ENCODE assay signal across 7 cellular contexts in genomic region chr9:97168174-97168573, GRCh38.
DNase-seq lines count a peak whose midpoint lies in the region; ATAC-seq, FAIRE-seq and TF ChIP-seq lines count a peak whose summit lies in the region.
"Not testable (repeated sequence)": the region's sequence is repeated elsewhere in the genome, so short reads cannot be mapped to it uniquely, and the experiment has no call there.

No MANE protein-coding gene starts in this region.

- not testable (repeated sequence) for H2AK5ac ChIP-seq in H1 (ENCODE audit: low read depth, low read length); neuronal stem cell (ENCODE audit: low read depth, low read length)

- not testable (repeated sequence) for TF ChIP-seq RAD21 in H1 (IDR thresholded peaks at IDR 0.05 in 1 of 2, conservative IDR thresholded peaks at IDR 0.05 in 1 of 2; ENCODE audit: low read depth in 2 of 2, low read length in 2 of 2)

- not testable (repeated sequence) for H2BK120ac ChIP-seq in H1 (replicated peaks; ENCODE audit: low read depth, low read length); neuronal stem cell (ENCODE audit: low read depth, low read length)

- H3K36me3 ChIP-seq in WERI-Rb-1; neuronal stem cell (replicated peaks in 1 of 2; ENCODE audit: control insufficient read depth in 2 of 2, insufficient read depth in 2 of 2, low read length in 2 of 2): not testable (repeated sequence)
- peaks cover 2 to 58% (median 16%) of the 10 kb centered on the region in 4 experiments; a peak in 7 of 8 replicates for H3K36me3 ChIP-seq in H1 (ENCODE audit: control insufficient read depth in 2 of 4, insufficient read depth in 4 of 4, low read length in 3 of 4)

- in situ Hi-C loops in KBM-7 (cut with MboI; ENCODE audit: low pct_unique_long_range_greater_than_20kb, low sequenced_read_pairs) = not testable (repeated sequence)

- POLR2A ChIA-PET in H1 (lab: Charles Lee; ENCODE audit: partially characterized antibody) = not testable (repeated sequence)

- H3K9ac ChIP-seq in H1 (replicated peaks in 1 of 4; ENCODE audit: extremely low read depth in 1 of 4, low read depth in 3 of 4, low read length in 3 of 4); neuronal stem cell (ENCODE audit: low read depth, low read length, poor library complexity): not testable (repeated sequence)

- H3K27me3 ChIP-seq in WERI-Rb-1 (ENCODE audit: insufficient read depth, low read depth, severe bottlenecking); H1 (replicated peaks in 1 of 4; ENCODE audit: control insufficient read depth in 3 of 4, extremely low read depth in 1 of 4, insufficient read depth in 3 of 4, low read length in 3 of 4); foreskin keratinocyte; neuronal stem cell (ENCODE audit: control insufficient read depth in 3 of 3, insufficient read depth in 3 of 3, low read depth in 1 of 3, low read length in 3 of 3): not testable (repeated sequence)

- not testable (repeated sequence) for H3K23me2 ChIP-seq in H1 (ENCODE audit: low read depth, low read length)

- TF ChIP-seq EP300 in H1 (IDR thresholded peaks at IDR 0.05; ENCODE audit: borderline replicate concordance in 1 of 2, low read depth in 2 of 2, low read length in 2 of 2) = not testable (repeated sequence)

- H3K79me1 ChIP-seq in H1 (ENCODE audit: low read depth, low read length); neuronal stem cell (ENCODE audit: low read depth, low read length): not testable (repeated sequence)

- not testable (repeated sequence) for H3K4ac ChIP-seq in H1 (replicated peaks; ENCODE audit: insufficient read length, low read depth, low read length); neuronal stem cell (ENCODE audit: low read length)

- H4K20me1 ChIP-seq in H1 (replicated peaks in 1 of 2; ENCODE audit: control insufficient read depth in 1 of 2, insufficient read depth in 2 of 2, low read length in 2 of 2) = not testable (repeated sequence)

- not testable (repeated sequence) for H3K4me3 ChIP-seq in GM12865 (ENCODE audit: low read depth, low read length); WERI-Rb-1 (ENCODE audit: low read depth, low read length); H1 (ENCODE audit: extremely low read depth in 1 of 4, insufficient read depth in 2 of 4, low read depth in 3 of 4, low read length in 4 of 4); neuronal stem cell (ENCODE audit: low read length in 2 of 2)

- H2BK20ac ChIP-seq in H1 (ENCODE audit: low read length) = not testable (repeated sequence)

- not testable (repeated sequence) for H4K91ac ChIP-seq in H1 (replicated peaks; ENCODE audit: insufficient read length, low read length); neuronal stem cell (ENCODE audit: low read depth, low read length, poor library complexity)

- H4K8ac ChIP-seq in H1 (ENCODE audit: extremely low read depth, insufficient read depth, low read length); neuronal stem cell (ENCODE audit: low read depth, low read length): not testable (repeated sequence)

- FAIRE-seq in H1 (lab: Jason Lieb, UNC) = not testable (repeated sequence)

- peak in 1 of 2 experiments; percentile 39; a peak in 1 of 3 replicates for TF ChIP-seq POLR2A in H1 (IDR thresholded peaks at IDR 0.05; ENCODE audit: control extremely low read depth in 1 of 2, low read depth in 2 of 2, low read length in 2 of 2)

- H2AFZ ChIP-seq in H1 (ENCODE audit: low read length) = not testable (repeated sequence)
- H2AFZ ChIP-seq in neuronal stem cell (ENCODE audit: low read length) = peak overlapping the region; percentile 43

- H3K27ac ChIP-seq in WERI-Rb-1 = peak overlapping the region; percentile 37
- not testable (repeated sequence) for H3K27ac ChIP-seq in H1 (ENCODE audit: low read depth, low read length); foreskin keratinocyte
- peak overlapping the region; percentile 45 for H3K27ac ChIP-seq in neuronal stem cell (replicated peaks; ENCODE audit: low read length)

- not testable (repeated sequence) for H3K56ac ChIP-seq in H1 (replicated peaks; ENCODE audit: insufficient read length, low read depth, low read length)

- peak overlapping the region; percentile 87; the same call in 1 of the 2 replicates for H2BK5ac ChIP-seq in H1 (ENCODE audit: low read depth, low read length)
- not testable (repeated sequence) for H2BK5ac ChIP-seq in neuronal stem cell (ENCODE audit: low read length)

- H3K79me2 ChIP-seq in H1 (ENCODE audit: control insufficient read depth in 1 of 2, insufficient read depth in 2 of 2, low read length in 2 of 2) = not testable (repeated sequence)

- not testable (repeated sequence) for H3K14ac ChIP-seq in H1 (ENCODE audit: insufficient read length); neuronal stem cell (ENCODE audit: low read length)

- H3K18ac ChIP-seq in H1 (ENCODE audit: extremely low read depth, low read length); neuronal stem cell (ENCODE audit: low read length): not testable (repeated sequence)

- H4K5ac ChIP-seq in H1 (ENCODE audit: insufficient read length, low read depth, low read length) = not testable (repeated sequence)

- H3K4me2 ChIP-seq in H1 (ENCODE audit: insufficient read depth in 1 of 2, low read depth in 2 of 2, low read length in 2 of 2); neuronal stem cell (ENCODE audit: insufficient read depth, low read length, poor library complexity, severe bottlenecking): not testable (repeated sequence)

- TF ChIP-seq CTCF in GM12865 (IDR thresholded peaks at IDR 0.05; ENCODE audit: insufficient read depth, low read depth, low read length, missing control alignments); WERI-Rb-1 (IDR thresholded peaks at IDR 0.05; ENCODE audit: low read depth, low read length); H1 (IDR thresholded peaks at IDR 0.05; ENCODE audit: control extremely low read depth in 1 of 3, insufficient read depth in 1 of 3, low read depth in 1 of 3, low read length in 3 of 3); foreskin keratinocyte (conservative IDR thresholded peaks at IDR 0.05): not testable (repeated sequence)

- DNase-seq in GM12865 (ENCODE audit: low read depth) (peak; percentile 38), KBM-7 (peak; percentile 44), NCI-H345 (lab: John Stamatoyannopoulos, UW) (peak; percentile 44), WERI-Rb-1 (peak; percentile 72), foreskin keratinocyte (peak; percentile 12 to 57)
- not testable (repeated sequence) for DNase-seq in H1 (ENCODE audit: low read depth in 1 of 2, low spot score in 2 of 2); neuronal stem cell (ENCODE audit: low spot score)

- not testable (repeated sequence) for H3K23ac ChIP-seq in H1 (ENCODE audit: insufficient read length); neuronal stem cell (ENCODE audit: low read depth, low read length, poor library complexity)

- not testable (repeated sequence) for H3K9me3 ChIP-seq in WERI-Rb-1 (ENCODE audit: severe bottlenecking); H1 (ENCODE audit: insufficient read depth in 2 of 2, low read depth in 1 of 2, low read length in 1 of 2); neuronal stem cell (replicated peaks in 1 of 2; ENCODE audit: control insufficient read depth in 2 of 2, insufficient read depth in 1 of 2, low read depth in 1 of 2, low read length in 2 of 2)

- not testable (repeated sequence) for H2BK15ac ChIP-seq in H1 (ENCODE audit: low read length); neuronal stem cell (ENCODE audit: low read length)

- not testable (repeated sequence) for H2BK12ac ChIP-seq in H1 (ENCODE audit: low read depth, low read length); neuronal stem cell (ENCODE audit: low read length)

- peak; percentile 64 for ATAC-seq in foreskin keratinocyte

- not testable (repeated sequence) for H3K4me1 ChIP-seq in H1 (replicated peaks in 1 of 4; ENCODE audit: control insufficient read depth in 3 of 4, insufficient read depth in 4 of 4, low read length in 3 of 4); foreskin keratinocyte; neuronal stem cell (ENCODE audit: control insufficient read depth in 2 of 2, insufficient read depth in 1 of 2, low read depth in 1 of 2, low read length in 2 of 2)

- CTCF ChIA-PET in H1 (lab: Charles Lee; ENCODE audit: partially characterized antibody) = not testable (repeated sequence)
